ENCODE assay signal across 19 cellular contexts in the genomic region with DNA sequence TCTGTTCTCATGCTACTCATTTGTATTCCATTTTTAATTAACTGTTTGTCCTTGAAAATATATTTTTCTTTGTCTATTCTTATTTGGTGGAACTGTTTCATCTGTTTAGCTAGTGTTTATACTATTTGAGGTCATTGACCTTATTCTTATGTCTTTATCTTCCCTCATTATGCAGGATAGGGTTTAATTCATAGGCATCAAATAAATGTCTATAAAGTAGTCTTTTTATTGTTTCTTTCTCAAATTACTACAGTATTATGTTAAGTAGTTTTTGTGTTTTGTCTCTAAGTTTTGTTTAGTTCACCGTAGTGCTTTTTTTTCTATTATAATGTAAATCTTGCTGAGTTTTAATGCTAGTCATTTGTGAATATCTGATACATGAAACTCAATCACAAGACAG. TPM values are rescaled to one million over a fixed set of nuclear protein-coding genes. Genes with fewer than 3 reads are reported as not detected.
A peak's percentile ranks its signal among the peaks of the same experiment; 100 is the strongest.
DNase-seq lines count a peak whose midpoint lies in the region; ATAC-seq, FAIRE-seq and TF ChIP-seq lines count a peak whose summit lies in the region.
"Had no signal": no experiment of that assay in that cellular context is flagged by ENCODE, and none has a peak within 500 bp of the region (broad histone marks: within the 10 kb centered on the region; RNA-seq: fewer than 3 reads in every experiment).

No MANE protein-coding gene starts in this region.

- H4K20me1 ChIP-seq in GM23338 (replicated peaks; ENCODE audit: insufficient read depth) = no peaks in the 10 kb centered on the region
- H4K20me1 ChIP-seq in astrocyte (ENCODE audit: insufficient read depth, low read length) = no peaks in the 10 kb centered on the region

- no peaks in the 10 kb centered on the region for H3K27me3 ChIP-seq in GM23338 (ENCODE audit: insufficient read depth)
- H3K27me3 ChIP-seq in astrocyte (ENCODE audit: insufficient read depth, low read length) = no peaks in the 10 kb centered on the region
- no peaks in the 10 kb centered on the region for H3K27me3 ChIP-seq in vagina
- H3K27me3 ChIP-seq: BE2C, SJCRH30 had no signal

- H3F3A ChIP-seq in GM23338 (replicated peaks; ENCODE audit: low read depth) = 0 out of 2 replicates have a peak, but pooled peaks cover 6% of the 10 kb centered on the region

- ATAC-seq in GM23338 = no peak
- no peak for ATAC-seq in HG02840 (IDR thresholded peaks at IDR 0.05; ENCODE audit: low FRiP score, unreplicated experiment)
- ATAC-seq: HepG2 had no signal

- H3K9me2 ChIP-seq in GM23338 (ENCODE audit: insufficient read depth) = no peaks in the 10 kb centered on the region

- TF ChIP-seq CTCF in GM23338 (conservative IDR thresholded peaks at IDR 0.05; ENCODE audit: low read depth in 2 of 2) (no peak), astrocyte (IDR thresholded peaks at IDR 0.05; ENCODE audit: insufficient read depth, low read depth, low read length) (no peak), nephron (IDR thresholded peaks at IDR 0.05; ENCODE audit: unreplicated experiment in 3 of 3) (no peak), vagina (IDR thresholded peaks at IDR 0.05) (no peak)

- H3K27ac ChIP-seq in GM23338 (ENCODE audit: low read depth) (peak overlapping the region; percentile 93), astrocyte (ENCODE audit: low read depth, low read length) (no peak overlapping the region), vagina (no peak overlapping the region)
- H3K27ac ChIP-seq: GM23248, HL-60, SJCRH30 had no signal

- H3K36me3 Mint-ChIP-seq in GM23338 (ENCODE audit: low read depth) (peaks cover 11% of the 10 kb centered on the region; the same call in 2 of the 3 replicates), astrocyte (ENCODE audit: low read depth, unreplicated experiment) (peaks cover 2% of the 10 kb centered on the region), nephron (ENCODE audit: low read depth) (no peaks in the 10 kb centered on the region)

- H3K4me2 ChIP-seq in GM23338 = peak overlapping the region; percentile 22
- H3K4me2 ChIP-seq in astrocyte (ENCODE audit: low read length) = no peak overlapping the region

- H3K36me3 ChIP-seq in GM23338 (ENCODE audit: insufficient read depth) (no peaks in the 10 kb centered on the region), astrocyte (ENCODE audit: insufficient read depth, low read length) (no peaks in the 10 kb centered on the region), vagina (no peaks in the 10 kb centered on the region)
- H3K36me3 ChIP-seq: BE2C, SJCRH30 had no signal

- H3K27ac Mint-ChIP-seq in GM23338 (no peak overlapping the region), astrocyte (ENCODE audit: unreplicated experiment) (peak overlapping the region; percentile 28), nephron (peak overlapping the region; percentile 94 to 96 (median 95))

- intact Hi-C loops in vagina (cut with DNase I) = no loop called here

- no peak overlapping the region for H3K9ac ChIP-seq in astrocyte (ENCODE audit: low read length)
- H3K9ac ChIP-seq: GM23248 had no signal

- TF ChIP-seq POLR2A in vagina (IDR thresholded peaks at IDR 0.05) = no peak

- FAIRE-seq in astrocyte (lab: Jason Lieb, UNC) = no peak
- FAIRE-seq: HepG2, RCC 7860 had no signal

- peaks cover 3% of the 10 kb centered on the region; the same call in 2 of the 3 replicates for H3K9me3 Mint-ChIP-seq in GM23338
- H3K9me3 Mint-ChIP-seq in astrocyte (ENCODE audit: unreplicated experiment) = peaks cover 2% of the 10 kb centered on the region
- H3K9me3 Mint-ChIP-seq in nephron = no peaks in the 10 kb centered on the region

- H3K4me1 ChIP-seq in GM23338 (ENCODE audit: insufficient read depth) = peaks cover 48% of the 10 kb centered on the region
- peaks cover 7% of the 10 kb centered on the region for H3K4me1 ChIP-seq in astrocyte (ENCODE audit: insufficient read depth, low read length)
- H3K4me1 ChIP-seq in vagina = peaks cover 13% of the 10 kb centered on the region

- H3K9me3 ChIP-seq in astrocyte (ENCODE audit: insufficient read depth, low read depth, low read length) (no peaks in the 10 kb centered on the region), vagina (no peaks in the 10 kb centered on the region)
- H3K9me3 ChIP-seq: BE2C, SJCRH30 had no signal

- H3K4me3 Mint-ChIP-seq in GM23338 (no peak overlapping the region), astrocyte (ENCODE audit: unreplicated experiment) (no peak overlapping the region), nephron (peak overlapping the region in 1 of 3 experiments; percentile 34)

- peaks cover 43% of the 10 kb centered on the region for H3K4me1 Mint-ChIP-seq in GM23338
- peaks cover 42% of the 10 kb centered on the region for H3K4me1 Mint-ChIP-seq in astrocyte (ENCODE audit: low read depth, unreplicated experiment)
- H3K4me1 Mint-ChIP-seq in nephron = peaks cover 51% of the 10 kb centered on the region

- in situ Hi-C loops in G401 (cut with HindIII; ENCODE audit: low sequenced_read_pairs) = no loop called here

- H3K4me3 ChIP-seq in GM23338 = no peak overlapping the region
- no peak overlapping the region for H3K4me3 ChIP-seq in astrocyte (ENCODE audit: insufficient read depth, low read depth, low read length)
- no peak overlapping the region for H3K4me3 ChIP-seq in vagina
- H3K4me3 ChIP-seq: GM23248, SJCRH30 had no signal

- H3K79me2 ChIP-seq in GM23338 (replicated peaks; ENCODE audit: insufficient read depth) (peaks cover 54% of the 10 kb centered on the region), astrocyte (ENCODE audit: insufficient read depth, low read length) (no peaks in the 10 kb centered on the region)

- no peak for DNase-seq in GM23338 (ENCODE audit: low spot score)
- DNase-seq in NCI-H69 (lab: John Stamatoyannopoulos, UW) = peak; percentile 22
- DNase-seq in astrocyte (ENCODE audit: low read depth) = no peak
- no peak for DNase-seq in G401 (ENCODE audit: low spot score)
- DNase-seq in NCI-H187 (lab: John Stamatoyannopoulos, UW) = no peak
- DNase-seq in vagina (ENCODE audit: extremely low spot score in 2 of 2) = no peak
- DNase-seq: GM23248, HCEC 1CT, KBM-7, NCI-H1092, NCI-H2029 treated with DMSO at 0.1 percent for 48 hours, NCI-H345 had no signal

- no peak overlapping the region for H2AFZ ChIP-seq in GM23338
- no peak overlapping the region for H2AFZ ChIP-seq in astrocyte (ENCODE audit: low read depth, low read length)
- H2AFZ ChIP-seq: GM23248 had no signal

- H3K27me3 Mint-ChIP-seq in GM23338 (ENCODE audit: insufficient read depth, low read depth, poor library complexity) (peaks cover 6% of the 10 kb centered on the region), astrocyte (ENCODE audit: low read depth, unreplicated experiment) (no peaks in the 10 kb centered on the region), nephron (ENCODE audit: low read depth) (no peaks in the 10 kb centered on the region)

TF ChIP-seq in GM23338, 12 proteins besides CTCF, POLR2A, EP300 and RAD21 (continues in another document):
- no peak for TF ChIP-seq POLR2AphosphoS5 (IDR thresholded peaks at IDR 0.05; ENCODE audit: low read depth)
- TF ChIP-seq, protein P1, sequence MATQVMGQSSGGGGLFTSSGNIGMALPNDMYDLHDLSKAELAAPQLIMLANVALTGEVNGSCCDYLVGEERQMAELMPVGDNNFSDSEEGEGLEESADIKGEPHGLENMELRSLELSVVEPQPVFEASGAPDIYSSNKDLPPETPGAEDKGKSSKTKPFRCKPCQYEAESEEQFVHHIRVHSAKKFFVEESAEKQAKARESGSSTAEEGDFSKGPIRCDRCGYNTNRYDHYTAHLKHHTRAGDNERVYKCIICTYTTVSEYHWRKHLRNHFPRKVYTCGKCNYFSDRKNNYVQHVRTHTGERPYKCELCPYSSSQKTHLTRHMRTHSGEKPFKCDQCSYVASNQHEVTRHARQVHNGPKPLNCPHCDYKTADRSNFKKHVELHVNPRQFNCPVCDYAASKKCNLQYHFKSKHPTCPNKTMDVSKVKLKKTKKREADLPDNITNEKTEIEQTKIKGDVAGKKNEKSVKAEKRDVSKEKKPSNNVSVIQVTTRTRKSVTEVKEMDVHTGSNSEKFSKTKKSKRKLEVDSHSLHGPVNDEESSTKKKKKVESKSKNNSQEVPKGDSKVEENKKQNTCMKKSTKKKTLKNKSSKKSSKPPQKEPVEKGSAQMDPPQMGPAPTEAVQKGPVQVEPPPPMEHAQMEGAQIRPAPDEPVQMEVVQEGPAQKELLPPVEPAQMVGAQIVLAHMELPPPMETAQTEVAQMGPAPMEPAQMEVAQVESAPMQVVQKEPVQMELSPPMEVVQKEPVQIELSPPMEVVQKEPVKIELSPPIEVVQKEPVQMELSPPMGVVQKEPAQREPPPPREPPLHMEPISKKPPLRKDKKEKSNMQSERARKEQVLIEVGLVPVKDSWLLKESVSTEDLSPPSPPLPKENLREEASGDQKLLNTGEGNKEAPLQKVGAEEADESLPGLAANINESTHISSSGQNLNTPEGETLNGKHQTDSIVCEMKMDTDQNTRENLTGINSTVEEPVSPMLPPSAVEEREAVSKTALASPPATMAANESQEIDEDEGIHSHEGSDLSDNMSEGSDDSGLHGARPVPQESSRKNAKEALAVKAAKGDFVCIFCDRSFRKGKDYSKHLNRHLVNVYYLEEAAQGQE (IDR thresholded peaks at IDR 0.05; ENCODE audit: unreplicated experiment) = no peak
- no peak for TF ChIP-seq JUNB (IDR thresholded peaks at IDR 0.05; ENCODE audit: unreplicated experiment)
- no peak for TF ChIP-seq NANOG (IDR thresholded peaks at IDR 0.05; ENCODE audit: borderline replicate concordance)
- no peak for TF ChIP-seq EZH2phosphoT487 (IDR thresholded peaks at IDR 0.05; ENCODE audit: unreplicated experiment)
- TF ChIP-seq CREB1 (CRISPR knock-in tag; IDR thresholded peaks at IDR 0.05; ENCODE audit: low read depth) = no peak
- TF ChIP-seq, protein P2, sequence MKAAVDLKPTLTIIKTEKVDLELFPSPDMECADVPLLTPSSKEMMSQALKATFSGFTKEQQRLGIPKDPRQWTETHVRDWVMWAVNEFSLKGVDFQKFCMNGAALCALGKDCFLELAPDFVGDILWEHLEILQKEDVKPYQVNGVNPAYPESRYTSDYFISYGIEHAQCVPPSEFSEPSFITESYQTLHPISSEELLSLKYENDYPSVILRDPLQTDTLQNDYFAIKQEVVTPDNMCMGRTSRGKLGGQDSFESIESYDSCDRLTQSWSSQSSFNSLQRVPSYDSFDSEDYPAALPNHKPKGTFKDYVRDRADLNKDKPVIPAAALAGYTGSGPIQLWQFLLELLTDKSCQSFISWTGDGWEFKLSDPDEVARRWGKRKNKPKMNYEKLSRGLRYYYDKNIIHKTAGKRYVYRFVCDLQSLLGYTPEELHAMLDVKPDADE (IDR thresholded peaks at IDR 0.05) = no peak
- TF ChIP-seq EZH2 (IDR thresholded peaks at IDR 0.05; ENCODE audit: low read depth, unreplicated experiment) = no peak

RNA-seq across cellular contexts. Expression of a gene that starts 19.0 kb away (rescaled TPM):
- 24.4 and 27.8 TPM in 2 replicates for total RNA-seq in GM23338 (2014; rRNA removed; shearing (Covaris generic))
- 13.0 and 14.2 TPM in 2 replicates for polyA plus RNA-seq in GM23338 (2016; fragmentation: Nextera tagmentation; extraction: Ambion mirVana)
- 22.2 and 23.6 TPM in 2 replicates for total RNA-seq in astrocyte
- 8.3 and 8.4 TPM in 2 replicates for total RNA-seq in G401 (2014; rRNA removed; shearing (Covaris generic))
- 11.5 TPM for total RNA-seq in vagina
